Comparison of ENCODE assay signal across 26 cellular contexts in genomic region chr10:219731-220472, GRCh38.
"Had no signal": no experiment of that assay in that cellular context is flagged by ENCODE, and none has a peak within 500 bp of the region (broad histone marks: within the 10 kb centered on the region; RNA-seq: fewer than 3 reads in every experiment).

No MANE protein-coding gene starts in this region.

- H3K4me1 Mint-ChIP-seq: nephron progenitor cell had no signal

- H3K9me3 Mint-ChIP-seq: activated naive CD4-positive, alpha-beta T cell treated with anti-CD3 and anti-CD28 coated beads, Interleukin-2, amount 50 U/mL, for 72 hours; effector memory CD8-positive, alpha-beta T cell; nephron progenitor cell; stimulated activated memory B cell treated with anti-CD40 and anti-IgM and Interleukin-4, amounts not matched to agents 10 μg/mL and 1 μg/mL and 100 μg/mL, for 72 hours; stimulated activated naive CD8-positive, alpha-beta T cell treated with anti-CD3 and anti-CD28 coated beads, Interleukin-15, amount 100 ng/mL, for 72 hours; type B pancreatic cell had no signal

- DNase-seq: activated CD4-positive, alpha-beta T cell treated with anti-CD3 and anti-CD28 coated beads for 36 hours; activated CD4-positive, CD25-positive, alpha-beta regulatory T cell; activated CD8-positive, alpha-beta memory T cell treated with anti-CD3 and anti-CD28 coated beads, Interleukin-2, amount 10 ng/mL, durations not matched to agents 7 days and 5 days; activated CD8-positive, alpha-beta T cell treated with anti-CD3 and anti-CD28 coated beads, Interleukin-2, amount 10 ng/mL, durations not matched to agents 7 days and 5 days; activated naive CD4-positive, alpha-beta T cell; activated T-cell treated with anti-CD3 and anti-CD28 coated beads, Interleukin-2, amount 50 U/mL, for 48 hours; adrenal gland; aorta; body of pancreas; cerebellar nuclear complex; effector memory CD8-positive, alpha-beta T cell; left ventricle myocardium inferior; nephron progenitor cell; stimulated activated CD4-positive, alpha-beta T cell treated with anti-CD3 and anti-CD28 coated beads, Interleukin-4, amount 100 ng/mL, for 24 hours; stimulated activated naive CD8-positive, alpha-beta T cell treated with anti-CD3 and anti-CD28 coated beads, Interleukin-15, amount 100 ng/mL, for 72 hours; substantia nigra; T-helper 1 cell; uterus had no signal

- H3K4me1 ChIP-seq: body of pancreas, uterus had no signal

- H3K36me3 Mint-ChIP-seq: activated naive CD4-positive, alpha-beta T cell treated with anti-CD3 and anti-CD28 coated beads, Interleukin-2, amount 50 U/mL, for 72 hours; type B pancreatic cell had no signal

- H3K27ac ChIP-seq: adrenal gland, body of pancreas, cardiac muscle cell, coronary artery, left ventricle myocardium inferior, neutrophil, skin epidermis, uterus had no signal

- ATAC-seq: activated CD4-positive, alpha-beta T cell treated with anti-CD3 and anti-CD28 coated beads for 36 hours; activated CD8-positive, alpha-beta memory T cell treated with anti-CD3 and anti-CD28 coated beads, Interleukin-2, amount 10 ng/mL, durations not matched to agents 7 days and 5 days; activated CD8-positive, alpha-beta T cell treated with anti-CD3 and anti-CD28 coated beads, Interleukin-2, amount 10 ng/mL, durations not matched to agents 7 days and 5 days; activated naive CD4-positive, alpha-beta T cell treated with anti-CD3 and anti-CD28 coated beads, Interleukin-2, amount 50 U/mL, for 72 hours; body of pancreas; effector memory CD8-positive, alpha-beta T cell; sciatic nerve; stimulated activated memory B cell treated with anti-CD40 and anti-IgM and Interleukin-4, amounts not matched to agents 10 μg/mL and 1 μg/mL and 100 μg/mL, for 72 hours; stimulated activated naive CD8-positive, alpha-beta T cell treated with anti-CD3 and anti-CD28 coated beads, Interleukin-15, amount 100 ng/mL, for 72 hours had no signal

- H3K27me3 Mint-ChIP-seq: activated CD4-positive, alpha-beta T cell treated with anti-CD3 and anti-CD28 coated beads for 36 hours; activated CD8-positive, alpha-beta memory T cell treated with anti-CD3 and anti-CD28 coated beads, Interleukin-2, amount 10 ng/mL, durations not matched to agents 7 days and 5 days; effector memory CD8-positive, alpha-beta T cell; stimulated activated memory B cell treated with anti-CD40 and anti-IgM and Interleukin-4, amounts not matched to agents 10 μg/mL and 1 μg/mL and 100 μg/mL, for 72 hours; stimulated activated naive CD8-positive, alpha-beta T cell treated with anti-CD3 and anti-CD28 coated beads, Interleukin-15, amount 100 ng/mL, for 72 hours; type B pancreatic cell had no signal

- H3K9me3 ChIP-seq: adrenal gland, body of pancreas, left ventricle myocardium inferior, neutrophil, uterus had no signal

- H3K27ac Mint-ChIP-seq: activated CD4-positive, alpha-beta T cell treated with anti-CD3 and anti-CD28 coated beads for 36 hours; activated CD8-positive, alpha-beta memory T cell treated with anti-CD3 and anti-CD28 coated beads, Interleukin-2, amount 10 ng/mL, durations not matched to agents 7 days and 5 days; activated CD8-positive, alpha-beta T cell treated with anti-CD3 and anti-CD28 coated beads, Interleukin-2, amount 10 ng/mL, durations not matched to agents 7 days and 5 days; activated naive CD4-positive, alpha-beta T cell treated with anti-CD3 and anti-CD28 coated beads, Interleukin-2, amount 50 U/mL, for 72 hours; nephron progenitor cell; stimulated activated memory B cell treated with anti-CD40 and anti-IgM and Interleukin-4, amounts not matched to agents 10 μg/mL and 1 μg/mL and 100 μg/mL, for 72 hours; stimulated activated naive CD8-positive, alpha-beta T cell treated with anti-CD3 and anti-CD28 coated beads, Interleukin-15, amount 100 ng/mL, for 72 hours; type B pancreatic cell had no signal

- H3K27me3 ChIP-seq: adrenal gland, body of pancreas, cardiac muscle cell, neutrophil, uterus had no signal

- H3K4me3 Mint-ChIP-seq: activated CD4-positive, alpha-beta T cell treated with anti-CD3 and anti-CD28 coated beads for 36 hours; activated CD8-positive, alpha-beta memory T cell treated with anti-CD3 and anti-CD28 coated beads, Interleukin-2, amount 10 ng/mL, durations not matched to agents 7 days and 5 days; activated CD8-positive, alpha-beta T cell treated with anti-CD3 and anti-CD28 coated beads, Interleukin-2, amount 10 ng/mL, durations not matched to agents 7 days and 5 days; effector memory CD8-positive, alpha-beta T cell; nephron progenitor cell; stimulated activated memory B cell treated with anti-CD40 and anti-IgM and Interleukin-4, amounts not matched to agents 10 μg/mL and 1 μg/mL and 100 μg/mL, for 72 hours; stimulated activated naive CD8-positive, alpha-beta T cell treated with anti-CD3 and anti-CD28 coated beads, Interleukin-15, amount 100 ng/mL, for 72 hours; type B pancreatic cell had no signal

- H3K36me3 ChIP-seq: adrenal gland, cardiac muscle cell, neutrophil, uterus had no signal

- H3K4me3 ChIP-seq: adrenal gland, body of pancreas, cardiac muscle cell, coronary artery, left ventricle myocardium inferior, skin epidermis, uterus had no signal
